Comparison of ENCODE assay signal across 2 cellular contexts in the genomic region with DNA sequence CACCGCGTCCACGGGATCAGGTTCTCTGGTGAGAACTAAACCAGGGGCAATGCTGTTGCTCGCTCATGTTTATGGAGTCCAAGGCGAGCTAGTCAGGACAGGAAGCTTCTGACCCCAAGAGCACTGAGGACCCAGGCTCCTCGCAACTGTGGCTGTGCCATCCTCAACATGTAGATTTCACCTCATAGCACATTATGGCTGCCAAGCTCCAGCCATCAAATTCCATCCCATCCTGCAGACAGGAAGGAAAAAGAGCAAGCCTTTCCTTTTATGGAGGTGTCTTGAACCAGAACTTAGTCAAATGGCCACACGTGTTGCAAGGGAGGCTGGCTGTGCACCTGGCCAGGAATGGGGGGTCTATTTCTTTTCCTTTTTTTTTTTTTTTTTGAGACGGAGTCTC.
TF ChIP-seq lines count a peak whose summit lies in the region.

No MANE protein-coding gene starts in this region.

TF ChIP-seq in K562, 482 proteins besides CTCF, POLR2A, EP300 and RAD21 (continued from another document):
- TF ChIP-seq ZNF134 (CRISPR knock-in tag; conservative IDR thresholded peaks at IDR 0.05) = no peak
TF ChIP-seq in K562: peak in this region for 2.

TF ChIP-seq in GM23338, 12 proteins besides CTCF, POLR2A, EP300 and RAD21 (continued from another document):
- TF ChIP-seq REST (IDR thresholded peaks at IDR 0.05; ENCODE audit: unreplicated experiment) = no peak
- TF ChIP-seq POLR2AphosphoS5 (IDR thresholded peaks at IDR 0.05; ENCODE audit: low read depth) = no peak
- no peak for TF ChIP-seq EZH2phosphoT487 (IDR thresholded peaks at IDR 0.05; ENCODE audit: unreplicated experiment)
- TF ChIP-seq, protein P1, sequence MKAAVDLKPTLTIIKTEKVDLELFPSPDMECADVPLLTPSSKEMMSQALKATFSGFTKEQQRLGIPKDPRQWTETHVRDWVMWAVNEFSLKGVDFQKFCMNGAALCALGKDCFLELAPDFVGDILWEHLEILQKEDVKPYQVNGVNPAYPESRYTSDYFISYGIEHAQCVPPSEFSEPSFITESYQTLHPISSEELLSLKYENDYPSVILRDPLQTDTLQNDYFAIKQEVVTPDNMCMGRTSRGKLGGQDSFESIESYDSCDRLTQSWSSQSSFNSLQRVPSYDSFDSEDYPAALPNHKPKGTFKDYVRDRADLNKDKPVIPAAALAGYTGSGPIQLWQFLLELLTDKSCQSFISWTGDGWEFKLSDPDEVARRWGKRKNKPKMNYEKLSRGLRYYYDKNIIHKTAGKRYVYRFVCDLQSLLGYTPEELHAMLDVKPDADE (IDR thresholded peaks at IDR 0.05) = no peak
- no peak for TF ChIP-seq ZNF331 (CRISPR knock-in tag; IDR thresholded peaks at IDR 0.05; ENCODE audit: low read depth)
